14 cellular contexts compared by ENCODE assay signal in genomic region chr20:10539818-10540553, GRCh38.
DNase-seq lines count a peak whose midpoint lies in the region; TF ChIP-seq lines count a peak whose summit lies in the region.
"Had no signal": no experiment of that assay in that cellular context is flagged by ENCODE, and none has a peak within 500 bp of the region (broad histone marks: within the 10 kb centered on the region; RNA-seq: fewer than 3 reads in every experiment).

No MANE protein-coding gene starts in this region.

- H3K79me1 ChIP-seq in mesendoderm (ENCODE audit: low read length), result peaks cover 1% of the 10 kb centered on the region

- peak overlapping the region; percentile 43 for H3K4ac ChIP-seq in mesendoderm (ENCODE audit: low read depth, low read length)

- DNase-seq in HFFc6 (no peak), MCF 10A (ENCODE audit: unreplicated experiment) (no peak), mesendoderm (no peak), type B pancreatic cell (ENCODE audit: extremely low spot score, unreplicated experiment) (no peak), NCI-H2196 (lab: John Stamatoyannopoulos, UW; ENCODE audit: unreplicated experiment) (no peak), C1 segment of cervical spinal cord (lab: John Stamatoyannopoulos, UW) (no peak)
- no peak for DNase-seq in activated CD4-positive, alpha-beta T cell treated with anti-CD3 and anti-CD28 coated beads, Interleukin-2, amount 50 U/mL, for 1 hour
- DNase-seq: activated gamma-delta T cell treated with Interleukin-2 at 50 U/mL for 16 hours; body of pancreas; COR-L47; glutamatergic neuron; NCI-H748 treated with DMSO at 0.1 percent for 48 hours; Right ventricle myocardium superior; stimulated activated CD4-positive, alpha-beta T cell treated with anti-CD3 and anti-CD28 coated beads, Interleukin-2, amount 100 ng/mL, for 24 hours had no signal

- no peak overlapping the region for H2AK5ac ChIP-seq in mesendoderm (ENCODE audit: low read length)

- no peaks in the 10 kb centered on the region for H3K79me2 ChIP-seq in mesendoderm (ENCODE audit: control insufficient read depth, insufficient read depth, low read length)

- intact Hi-C loops in MCF 10A (cut with micrococcal nuclease), result loop anchor here (1.0 to 5.0 kb wide), 2 partner anchors 448 to 562 kb away; no protein-coding TSS in a partner anchor

- no peak overlapping the region for H3K23ac ChIP-seq in mesendoderm (ENCODE audit: low read length)

- H2BK15ac ChIP-seq in mesendoderm (replicated peaks; ENCODE audit: low read depth), result no peak overlapping the region

- no peak overlapping the region for H3K9ac ChIP-seq in mesendoderm (ENCODE audit: low read length)

- H3K27ac Mint-ChIP-seq in HFFc6 (peak overlapping the region; percentile 91), MCF 10A (ENCODE audit: low read depth, unreplicated experiment) (peak overlapping the region; percentile 94), type B pancreatic cell (peak overlapping the region; percentile 64)

- H3K27me3 ChIP-seq in mesendoderm (ENCODE audit: insufficient read depth, low read length, poor library complexity), result no peaks in the 10 kb centered on the region
- H3K27me3 ChIP-seq: body of pancreas had no signal

- H3K4me3 Mint-ChIP-seq in HFFc6 (peak overlapping the region; percentile 75; the same call in 1 of the 2 replicates), MCF 10A (ENCODE audit: unreplicated experiment) (no peak overlapping the region), type B pancreatic cell (no peak overlapping the region)

- H3K4me3 ChIP-seq in mesendoderm (ENCODE audit: low read length), result no peak overlapping the region
- H3K4me3 ChIP-seq: body of pancreas had no signal

- no peaks in the 10 kb centered on the region for H3K36me3 Mint-ChIP-seq in HFFc6 (ENCODE audit: low read depth)
- H3K36me3 Mint-ChIP-seq in MCF 10A (ENCODE audit: insufficient read depth, unreplicated experiment), result peaks cover 14% of the 10 kb centered on the region
- H3K36me3 Mint-ChIP-seq in type B pancreatic cell, result peaks cover 2% of the 10 kb centered on the region

- no peak overlapping the region for H3K4me2 ChIP-seq in mesendoderm (ENCODE audit: low read length)

- POLR2A ChIA-PET in MCF 10A (lab: Yijun Ruan, JAX), result interaction anchor here (0.6 to 5.9 kb wide), 13 partner anchors 9 to 558 kb away, joined by 3 to 59 read pairs (median 6); partner anchors contain the start of genes MKKS and SLX4IP

- TF ChIP-seq CTCF in HFFc6 (IDR thresholded peaks at IDR 0.05) (no peak), MCF 10A (IDR thresholded peaks at IDR 0.05; ENCODE audit: unreplicated experiment) (no peak), type B pancreatic cell (conservative IDR thresholded peaks at IDR 0.05) (no peak)

- no peak overlapping the region for H4K5ac ChIP-seq in mesendoderm (ENCODE audit: low read length)

- CTCF ChIA-PET in MCF 10A (lab: Yijun Ruan, JAX), result interaction anchor here (0.7 to 2.6 kb wide), 15 partner anchors 12 to 1010 kb away, joined by 3 to 18 read pairs (median 4); partner anchors contain the start of genes MKKS and SLX4IP

- H3K36me3 ChIP-seq in mesendoderm (ENCODE audit: control insufficient read depth, insufficient read depth, low read length), result no peaks in the 10 kb centered on the region

- H4K8ac ChIP-seq in mesendoderm (ENCODE audit: low read depth, low read length), result no peak overlapping the region

- H2BK120ac ChIP-seq in mesendoderm (ENCODE audit: low read depth, low read length), result no peak overlapping the region

- no peak overlapping the region for H3K18ac ChIP-seq in mesendoderm (ENCODE audit: low read length)

- peaks cover 4% of the 10 kb centered on the region for H3K4me1 ChIP-seq in mesendoderm (ENCODE audit: control insufficient read depth, low read depth, low read length)

- no peak overlapping the region for H2BK5ac ChIP-seq in mesendoderm (ENCODE audit: low read length)

- no peak overlapping the region for H3K56ac ChIP-seq in mesendoderm (ENCODE audit: low read length)

- BruUV-seq in MCF 10A (replicated peaks; lab: Mats Ljungman, UMichigan), result no TSS peak

- H3K27me3 Mint-ChIP-seq in HFFc6 (ENCODE audit: insufficient read depth), result no peaks in the 10 kb centered on the region
- H3K27me3 Mint-ChIP-seq in MCF 10A (ENCODE audit: insufficient read depth, unreplicated experiment), result no peaks in the 10 kb centered on the region
- H3K27me3 Mint-ChIP-seq in type B pancreatic cell, result no peaks in the 10 kb centered on the region

- H3K9me3 Mint-ChIP-seq in HFFc6, result no peaks in the 10 kb centered on the region
- H3K9me3 Mint-ChIP-seq in MCF 10A (ENCODE audit: unreplicated experiment), result no peaks in the 10 kb centered on the region
- H3K9me3 Mint-ChIP-seq in type B pancreatic cell, result no peaks in the 10 kb centered on the region

- no peak overlapping the region for H3K27ac ChIP-seq in mesendoderm (ENCODE audit: low read depth, low read length)

- no CpG with 5 or more reads among the region's 7 CpGs for WGBS in mesendoderm (ENCODE audit: extremely low coverage, insufficient coverage, low lambda C conversion rate)

- H3K4me1 Mint-ChIP-seq in HFFc6 (ENCODE audit: low read depth) (peaks cover 55% of the 10 kb centered on the region), MCF 10A (ENCODE audit: insufficient read depth, unreplicated experiment) (peaks cover 40% of the 10 kb centered on the region), type B pancreatic cell (ENCODE audit: unreplicated experiment) (peaks cover 20% of the 10 kb centered on the region)
